In genomic region chr15:63047792-63048114, GRCh38 we compare ENCODE assay signal across 8 cellular contexts. TPM values are rescaled to one million over a fixed set of nuclear protein-coding genes. Genes with fewer than 3 reads are reported as not detected.
DNase-seq lines count a peak whose midpoint lies in the region; ATAC-seq, FAIRE-seq and TF ChIP-seq lines count a peak whose summit lies in the region.

No MANE protein-coding gene starts in this region.

- in situ Hi-C loops in mammary epithelial cell (cut with MboI; ENCODE audit: low sequenced_read_pairs in 2 of 2): loop anchor here (10.0 to 25.0 kb wide), 2 partner anchors 193 to 210 kb away; no protein-coding TSS in a partner anchor

- H4K20me1 ChIP-seq in mammary epithelial cell (ENCODE audit: insufficient read depth, low read length): no peaks in the 10 kb centered on the region

- dilution Hi-C loops in mammary epithelial cell (cut with HindIII; ENCODE audit: low sequenced_read_pairs): no loop called here

- WGBS in mammary epithelial cell (ENCODE audit: low coverage, missing lambda C conversion rate): 9% methylated on average over 7 of the region's 12 CpGs

- peak overlapping the region; percentile 40 for H3K27ac Mint-ChIP-seq in stimulated activated naive CD8-positive, alpha-beta T cell treated with anti-CD3 and anti-CD28 coated beads, Interleukin-15, Interleukin-2, amounts not matched to agents 100 ng/mL and 50 ng/mL, for 24 hours

- H3K4me1 ChIP-seq in mammary epithelial cell (ENCODE audit: insufficient read depth, low read length): peaks cover 58% of the 10 kb centered on the region
- H3K4me1 ChIP-seq in mucosa of rectum (ENCODE audit: control insufficient read depth in 2 of 2, insufficient read depth in 2 of 2, low read length in 2 of 2): peaks cover 39 to 61% of the 10 kb centered on the region in 2 donors

- no TSS peak for BruUV-seq in mammary epithelial cell (replicated peaks; lab: Mats Ljungman, UMichigan)

- DNase-seq in stimulated activated naive CD8-positive, alpha-beta T cell treated with anti-CD3 and anti-CD28 coated beads, Interleukin-15, Interleukin-2, amounts not matched to agents 100 U/mL and 50 U/mL, for 24 hours: no peak
- DNase-seq in mammary epithelial cell (no peak), GM19239 (ENCODE audit: insufficient read length, low spot score) (no peak), NCI-H226 (no peak)
- no peak for DNase-seq in stimulated activated naive CD4-positive, alpha-beta T cell (lab: John Stamatoyannopoulos, UW)

- H3K4me3 Mint-ChIP-seq in stimulated activated naive CD8-positive, alpha-beta T cell treated with anti-CD3 and anti-CD28 coated beads, Interleukin-15, Interleukin-2, amounts not matched to agents 100 ng/mL and 50 ng/mL, for 24 hours: peak overlapping the region; percentile 90

- intact Hi-C loops in mammary epithelial cell (cut with micrococcal nuclease): loop anchor here (1.0 to 10.0 kb wide), 8 partner anchors 44 to 443 kb away; partner anchors contain the start of genes APH1B and RPS27L

- no peaks in the 10 kb centered on the region for H3K36me3 Mint-ChIP-seq in stimulated activated naive CD8-positive, alpha-beta T cell treated with anti-CD3 and anti-CD28 coated beads, Interleukin-15, Interleukin-2, amounts not matched to agents 100 ng/mL and 50 ng/mL, for 24 hours (ENCODE audit: low read depth)

- H3K4me3 ChIP-seq in mammary epithelial cell (replicated peaks in 1 of 3; ENCODE audit: insufficient read depth in 1 of 3, low read depth in 2 of 3, low read length in 3 of 3) (peak overlapping the region; percentile 58 to 65 (median 59)), mucosa of rectum (ENCODE audit: low read length in 2 of 2) (peak overlapping the region; percentile 91 to 95)

- H3K4me2 ChIP-seq in mammary epithelial cell (ENCODE audit: insufficient read depth, low read depth, low read length): peak overlapping the region; percentile 99

- FAIRE-seq in GM19239 (lab: Jason Lieb, UNC): no peak

- H3K36me3 ChIP-seq in mammary epithelial cell (ENCODE audit: insufficient read depth, low read length): peaks cover 2% of the 10 kb centered on the region
- peaks cover 5 to 10% of the 10 kb centered on the region in 2 donors for H3K36me3 ChIP-seq in mucosa of rectum (ENCODE audit: control insufficient read depth in 2 of 2, insufficient read depth in 2 of 2, low read length in 2 of 2)

- H3K79me2 ChIP-seq in mammary epithelial cell (ENCODE audit: insufficient read depth, low read length): peaks cover 95% of the 10 kb centered on the region

- peak overlapping the region; percentile 58 for H3K27ac ChIP-seq in mammary epithelial cell (ENCODE audit: insufficient read depth, low read depth, low read length)
- peak overlapping the region; percentile 96 to 99 for H3K27ac ChIP-seq in mucosa of rectum (ENCODE audit: low read depth in 2 of 2, low read length in 2 of 2)

- H2AFZ ChIP-seq in mammary epithelial cell (ENCODE audit: low read depth, low read length): peak overlapping the region; percentile 49

- CTCF ChIA-PET in mammary epithelial cell (lab: Charles Lee; ENCODE audit: low non-redundant PET): interaction anchor here (0.5 to 1.2 kb wide), 7 partner anchors 10 to 934 kb away, joined by 3 to 13 read pairs (median 6); no protein-coding TSS in a partner anchor

- peaks cover 23% of the 10 kb centered on the region for H3K4me1 Mint-ChIP-seq in stimulated activated naive CD8-positive, alpha-beta T cell treated with anti-CD3 and anti-CD28 coated beads, Interleukin-15, Interleukin-2, amounts not matched to agents 100 ng/mL and 50 ng/mL, for 24 hours (ENCODE audit: low read depth)

- no peak for TF ChIP-seq CTCF in mammary epithelial cell (conservative IDR thresholded peaks at IDR 0.05 in 1 of 2, IDR thresholded peaks at IDR 0.05 in 1 of 2; ENCODE audit: extremely low read depth in 1 of 2, insufficient read depth in 1 of 2, low read depth in 1 of 2, low read length in 2 of 2)

- peaks cover 48% of the 10 kb centered on the region for H3K27me3 Mint-ChIP-seq in stimulated activated naive CD8-positive, alpha-beta T cell treated with anti-CD3 and anti-CD28 coated beads, Interleukin-15, Interleukin-2, amounts not matched to agents 100 ng/mL and 50 ng/mL, for 24 hours

- H3K27me3 ChIP-seq in mammary epithelial cell (ENCODE audit: insufficient read depth, low read length): no peaks in the 10 kb centered on the region
- H3K27me3 ChIP-seq in mucosa of rectum (ENCODE audit: control insufficient read depth in 2 of 2, insufficient read depth in 2 of 2, low read length in 2 of 2): peaks cover 0 to 3% of the 10 kb centered on the region in 2 donors

- no peaks in the 10 kb centered on the region for H3K9me3 Mint-ChIP-seq in stimulated activated naive CD8-positive, alpha-beta T cell treated with anti-CD3 and anti-CD28 coated beads, Interleukin-15, Interleukin-2, amounts not matched to agents 100 ng/mL and 50 ng/mL, for 24 hours

- H3K9me3 ChIP-seq in mammary epithelial cell (replicated peaks; ENCODE audit: insufficient read depth, low read length) (no peaks in the 10 kb centered on the region), mucosa of rectum (ENCODE audit: control insufficient read depth in 2 of 2, low read length in 2 of 2) (no peaks in the 10 kb centered on the region)

- no peak for ATAC-seq in stimulated activated naive CD8-positive, alpha-beta T cell treated with anti-CD3 and anti-CD28 coated beads, Interleukin-15, Interleukin-2, amounts not matched to agents 100 U/mL and 50 U/mL, for 24 hours
- ATAC-seq in GM21381 (IDR thresholded peaks at IDR 0.05; ENCODE audit: unreplicated experiment): no peak

- H3K9ac ChIP-seq in mammary epithelial cell (ENCODE audit: insufficient read depth, low read length) (peak overlapping the region; percentile 14), mucosa of rectum (ENCODE audit: low read depth in 1 of 2, low read length in 2 of 2) (peak overlapping the region; percentile 68 to 99)

RNA-seq across cellular contexts. Expression of gene TPM1, which starts 5.2 kb away (rescaled TPM):
- 1,000 to 10,000 TPM in 1 of 2 donors, 100 to 1,000 TPM in 1; 463 to 1,538 TPM for total RNA-seq in mammary epithelial cell
- polyA plus RNA-seq in mammary epithelial cell: 241 TPM
- 182 TPM for polyA minus RNA-seq in mammary epithelial cell
